In the genomic region with DNA sequence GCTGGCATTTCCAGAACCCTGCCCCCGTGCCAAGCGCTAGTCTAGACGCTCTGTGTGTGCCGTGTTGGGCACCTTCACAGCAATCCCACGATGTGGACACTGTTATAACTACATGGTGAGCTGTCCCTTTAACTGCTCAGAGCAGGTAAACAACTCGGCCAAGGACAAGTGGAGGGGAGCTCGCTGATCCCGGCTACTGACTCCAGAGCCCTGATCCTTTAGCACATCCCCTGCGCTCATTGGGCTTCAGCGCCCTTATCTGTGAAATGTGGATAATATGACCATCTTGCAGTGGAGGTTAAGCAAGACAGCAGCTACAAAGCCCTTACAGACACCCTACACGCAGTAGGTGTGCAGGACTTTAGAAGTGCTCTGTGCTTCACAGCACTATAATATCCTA, we compare ENCODE assay signal across 20 cellular contexts. TPM values are rescaled to one million over a fixed set of nuclear protein-coding genes. Genes with fewer than 3 reads are reported as not detected.
DNase-seq lines count a peak whose midpoint lies in the region; ATAC-seq and TF ChIP-seq lines count a peak whose summit lies in the region.
"Had no signal": no experiment of that assay in that cellular context is flagged by ENCODE, and none has a peak within 500 bp of the region (broad histone marks: within the 10 kb centered on the region; RNA-seq: fewer than 3 reads in every experiment).

No MANE protein-coding gene starts in this region.

- peak overlapping the region; percentile 83 for H3K27ac Mint-ChIP-seq in activated CD8-positive, alpha-beta T cell treated with anti-CD3 and anti-CD28 coated beads for 36 hours
- no peak overlapping the region for H3K27ac Mint-ChIP-seq in activated CD8-positive, alpha-beta T cell treated with anti-CD3 and anti-CD28 coated beads, Interleukin-2, amount 10 ng/mL, durations not matched to agents 7 days and 5 days
- peak overlapping the region; percentile 52 for H3K27ac Mint-ChIP-seq in CD8-positive, alpha-beta T cell
- peak overlapping the region; percentile 86 for H3K27ac Mint-ChIP-seq in activated naive CD8-positive, alpha-beta T cell treated with anti-CD3 and anti-CD28 coated beads, Interleukin-2, amount 50 U/mL, for 24 hours
- H3K27ac Mint-ChIP-seq in natural killer cell = peak overlapping the region; percentile 42 to 84

- H3K4me3 ChIP-seq in CD8-positive, alpha-beta T cell (ENCODE audit: low read depth, low read length) = no peak overlapping the region
- H3K4me3 ChIP-seq: A549 had no signal

- no peaks in the 10 kb centered on the region for H3K27me3 Mint-ChIP-seq in activated CD8-positive, alpha-beta T cell treated with anti-CD3 and anti-CD28 coated beads for 36 hours
- no peaks in the 10 kb centered on the region for H3K27me3 Mint-ChIP-seq in activated CD8-positive, alpha-beta T cell treated with anti-CD3 and anti-CD28 coated beads, Interleukin-2, amount 10 ng/mL, durations not matched to agents 7 days and 5 days (ENCODE audit: low read depth)
- H3K27me3 Mint-ChIP-seq in CD8-positive, alpha-beta T cell (ENCODE audit: low read depth) = no peaks in the 10 kb centered on the region
- H3K27me3 Mint-ChIP-seq in activated naive CD8-positive, alpha-beta T cell treated with anti-CD3 and anti-CD28 coated beads, Interleukin-2, amount 50 U/mL, for 24 hours = no peaks in the 10 kb centered on the region
- no peaks in the 10 kb centered on the region for H3K27me3 Mint-ChIP-seq in natural killer cell (ENCODE audit: low read depth in 2 of 2)

- TF ChIP-seq CTCF in activated CD8-positive, alpha-beta T cell treated with anti-CD3 and anti-CD28 coated beads for 36 hours (IDR thresholded peaks at IDR 0.05) = no peak
- no peak for TF ChIP-seq CTCF in CD8-positive, alpha-beta T cell (IDR thresholded peaks at IDR 0.05)
- no peak for TF ChIP-seq CTCF in natural killer cell (IDR thresholded peaks at IDR 0.05)

- no peaks in the 10 kb centered on the region for H3K9me3 ChIP-seq in CD8-positive, alpha-beta T cell (ENCODE audit: low read length)
- H3K9me3 ChIP-seq: A549 had no signal

- DNase-seq in activated CD8-positive, alpha-beta T cell treated with anti-CD3 and anti-CD28 coated beads for 36 hours = no peak
- no peak for DNase-seq in activated CD8-positive, alpha-beta T cell treated with anti-CD3 and anti-CD28 coated beads, Interleukin-2, amount 10 ng/mL, durations not matched to agents 7 days and 5 days
- DNase-seq in CD8-positive, alpha-beta T cell = no peak
- no peak for DNase-seq in activated naive CD8-positive, alpha-beta T cell treated with anti-CD3 and anti-CD28 coated beads, Interleukin-2, amount 50 U/mL, for 24 hours
- DNase-seq in natural killer cell (no peak), MV-4-11 (lab: John Stamatoyannopoulos, UW) (no peak)
- DNase-seq: Calu3, GF-D8, GOT3, KBM-7, NCI-H1092 treated with DMSO at 0.1 percent for 48 hours, NCI-H1694, NCI-H2107, NCI-H345, NCI-H526 treated with DMSO at 0.1 percent for 48 hours had no signal

- H3K27ac ChIP-seq in CD8-positive, alpha-beta T cell (ENCODE audit: low read depth, low read length) = no peak overlapping the region
- H3K27ac ChIP-seq: A549 had no signal

- POLR2A ChIA-PET in activated CD8-positive, alpha-beta T cell treated with anti-CD3 and anti-CD28 coated beads for 36 hours (lab: Charles Lee) = interaction anchor here (1.2 to 18.4 kb wide), 4 partner anchors 10 to 38 kb away, joined by 3 to 277 read pairs (median 6); a partner anchor contains a TSS
- POLR2A ChIA-PET in activated CD8-positive, alpha-beta T cell treated with anti-CD3 and anti-CD28 coated beads, Interleukin-2, amount 10 ng/mL, durations not matched to agents 7 days and 5 days (lab: Charles Lee) = interaction anchor here (1.3 to 1.6 kb wide), 2 partner anchors 26 to 40 kb away, joined by 4 to 5 read pairs; no protein-coding TSS in a partner anchor
- POLR2A ChIA-PET in CD8-positive, alpha-beta T cell (lab: Charles Lee) = interaction anchor here (0.5 to 3.8 kb wide), 6 partner anchors 14 to 330 kb away, joined by 3 to 19 read pairs (median 3); no protein-coding TSS in a partner anchor

- no peak for ATAC-seq in activated CD8-positive, alpha-beta T cell treated with anti-CD3 and anti-CD28 coated beads for 36 hours
- no peak for ATAC-seq in activated CD8-positive, alpha-beta T cell treated with anti-CD3 and anti-CD28 coated beads, Interleukin-2, amount 10 ng/mL, durations not matched to agents 7 days and 5 days
- no peak for ATAC-seq in CD8-positive, alpha-beta T cell
- no peak for ATAC-seq in activated naive CD8-positive, alpha-beta T cell treated with anti-CD3 and anti-CD28 coated beads, Interleukin-2, amount 50 U/mL, for 24 hours
- ATAC-seq in natural killer cell (no peak), HG03520 (IDR thresholded peaks at IDR 0.05; ENCODE audit: unreplicated experiment) (no peak)
- ATAC-seq: A549, Right ventricle myocardium inferior had no signal

- H3K4me1 ChIP-seq in CD8-positive, alpha-beta T cell (ENCODE audit: insufficient read depth, low read length) = peaks cover 32% of the 10 kb centered on the region

- H3K4me1 Mint-ChIP-seq in activated CD8-positive, alpha-beta T cell treated with anti-CD3 and anti-CD28 coated beads for 36 hours (ENCODE audit: low read depth) = peaks cover 57% of the 10 kb centered on the region
- H3K4me1 Mint-ChIP-seq in activated CD8-positive, alpha-beta T cell treated with anti-CD3 and anti-CD28 coated beads, Interleukin-2, amount 10 ng/mL, durations not matched to agents 7 days and 5 days (ENCODE audit: low read depth) = peaks cover 70% of the 10 kb centered on the region
- H3K4me1 Mint-ChIP-seq in CD8-positive, alpha-beta T cell (ENCODE audit: low read depth) = peaks cover 63% of the 10 kb centered on the region
- peaks cover 53% of the 10 kb centered on the region for H3K4me1 Mint-ChIP-seq in activated naive CD8-positive, alpha-beta T cell treated with anti-CD3 and anti-CD28 coated beads, Interleukin-2, amount 50 U/mL, for 24 hours
- H3K4me1 Mint-ChIP-seq in natural killer cell = peaks cover 44 to 63% of the 10 kb centered on the region in 2 donors

- no peaks in the 10 kb centered on the region for H3K27me3 ChIP-seq in CD8-positive, alpha-beta T cell (ENCODE audit: insufficient read depth, low read length)

- CTCF ChIA-PET in activated CD8-positive, alpha-beta T cell treated with anti-CD3 and anti-CD28 coated beads for 36 hours (lab: Charles Lee) = no interaction called here
- CTCF ChIA-PET in activated CD8-positive, alpha-beta T cell treated with anti-CD3 and anti-CD28 coated beads, Interleukin-2, amount 10 ng/mL, durations not matched to agents 7 days and 5 days (lab: Charles Lee) = interaction anchor here (1.1 to 1.8 kb wide), 2 partner anchors 8 to 39 kb away, joined by 3 read pairs; no protein-coding TSS in a partner anchor
- CTCF ChIA-PET in CD8-positive, alpha-beta T cell (lab: Charles Lee) = interaction anchor here (1.0 to 2.9 kb wide), 2 partner anchors 60 to 307 kb away, joined by 3 to 7 read pairs; no protein-coding TSS in a partner anchor

- peaks cover 90% of the 10 kb centered on the region for H3K36me3 ChIP-seq in CD8-positive, alpha-beta T cell (ENCODE audit: insufficient read depth, low read length)

- H3K36me3 Mint-ChIP-seq in activated CD8-positive, alpha-beta T cell treated with anti-CD3 and anti-CD28 coated beads for 36 hours (ENCODE audit: low read depth) = peaks cover 91% of the 10 kb centered on the region
- peaks cover 92% of the 10 kb centered on the region for H3K36me3 Mint-ChIP-seq in activated CD8-positive, alpha-beta T cell treated with anti-CD3 and anti-CD28 coated beads, Interleukin-2, amount 10 ng/mL, durations not matched to agents 7 days and 5 days (ENCODE audit: low read depth)
- peaks cover 96% of the 10 kb centered on the region for H3K36me3 Mint-ChIP-seq in CD8-positive, alpha-beta T cell
- H3K36me3 Mint-ChIP-seq in activated naive CD8-positive, alpha-beta T cell treated with anti-CD3 and anti-CD28 coated beads, Interleukin-2, amount 50 U/mL, for 24 hours (ENCODE audit: low read depth) = peaks cover 83% of the 10 kb centered on the region
- H3K36me3 Mint-ChIP-seq in natural killer cell = peaks cover 47% of the 10 kb centered on the region

- H3K4me3 Mint-ChIP-seq in activated CD8-positive, alpha-beta T cell treated with anti-CD3 and anti-CD28 coated beads for 36 hours = no peak overlapping the region
- H3K4me3 Mint-ChIP-seq in activated CD8-positive, alpha-beta T cell treated with anti-CD3 and anti-CD28 coated beads, Interleukin-2, amount 10 ng/mL, durations not matched to agents 7 days and 5 days = no peak overlapping the region
- H3K4me3 Mint-ChIP-seq in CD8-positive, alpha-beta T cell = no peak overlapping the region
- H3K4me3 Mint-ChIP-seq in activated naive CD8-positive, alpha-beta T cell treated with anti-CD3 and anti-CD28 coated beads, Interleukin-2, amount 50 U/mL, for 24 hours = no peak overlapping the region
- H3K4me3 Mint-ChIP-seq in natural killer cell = no peak overlapping the region
- H3K4me3 Mint-ChIP-seq: CD14-positive monocyte had no signal

- H3K9me3 Mint-ChIP-seq in activated CD8-positive, alpha-beta T cell treated with anti-CD3 and anti-CD28 coated beads for 36 hours = no peaks in the 10 kb centered on the region
- H3K9me3 Mint-ChIP-seq in activated CD8-positive, alpha-beta T cell treated with anti-CD3 and anti-CD28 coated beads, Interleukin-2, amount 10 ng/mL, durations not matched to agents 7 days and 5 days (ENCODE audit: insufficient read depth) = no peaks in the 10 kb centered on the region
- H3K9me3 Mint-ChIP-seq in CD8-positive, alpha-beta T cell = no peaks in the 10 kb centered on the region
- no peaks in the 10 kb centered on the region for H3K9me3 Mint-ChIP-seq in activated naive CD8-positive, alpha-beta T cell treated with anti-CD3 and anti-CD28 coated beads, Interleukin-2, amount 50 U/mL, for 24 hours
- no peaks in the 10 kb centered on the region for H3K9me3 Mint-ChIP-seq in natural killer cell
- H3K9me3 Mint-ChIP-seq: CD14-positive monocyte had no signal

- intact Hi-C loops in activated CD8-positive, alpha-beta T cell treated with anti-CD3 and anti-CD28 coated beads for 36 hours (cut with micrococcal nuclease) = no loop called here
- intact Hi-C loops in CD8-positive, alpha-beta T cell (cut with DNase I, micrococcal nuclease) = loop anchor here in 1 of 2 experiments (10.0 kb wide), 1 partner anchor 249 kb away; no protein-coding TSS in a partner anchor
- intact Hi-C loops in natural killer cell (cut with micrococcal nuclease) = no loop called here

RNA-seq across cellular contexts. Expression of a gene that starts 16.5 kb away (rescaled TPM):
- total RNA-seq in activated CD8-positive, alpha-beta T cell treated with anti-CD3 and anti-CD28 coated beads for 36 hours = not detected
- not detected for total RNA-seq in activated CD8-positive, alpha-beta T cell treated with anti-CD3 and anti-CD28 coated beads, Interleukin-2, amount 10 ng/mL, durations not matched to agents 7 days and 5 days
- not detected for total RNA-seq in CD8-positive, alpha-beta T cell
- not detected for total RNA-seq in natural killer cell
- total RNA-seq: Calu3, M059J, Right ventricle myocardium inferior had no signal

RNA-seq across cellular contexts. Expression of a gene that starts 23.2 kb away (rescaled TPM):
- not detected for total RNA-seq in activated CD8-positive, alpha-beta T cell treated with anti-CD3 and anti-CD28 coated beads for 36 hours
- not detected for total RNA-seq in activated CD8-positive, alpha-beta T cell treated with anti-CD3 and anti-CD28 coated beads, Interleukin-2, amount 10 ng/mL, durations not matched to agents 7 days and 5 days
- total RNA-seq in CD8-positive, alpha-beta T cell = not detected
- under 1 TPM in 1 of 3 donors, not detected in 2; 1.00 TPM for total RNA-seq in natural killer cell
- total RNA-seq: Calu3 had no signal

RNA-seq across cellular contexts. Expression of a gene that starts 41.6 kb away (rescaled TPM):
- total RNA-seq in activated CD8-positive, alpha-beta T cell treated with anti-CD3 and anti-CD28 coated beads for 36 hours = 100 to 1,000 TPM; 166 to 167 TPM
- 100 to 1,000 TPM; 413 to 430 TPM for total RNA-seq in activated CD8-positive, alpha-beta T cell treated with anti-CD3 and anti-CD28 coated beads, Interleukin-2, amount 10 ng/mL, durations not matched to agents 7 days and 5 days
- total RNA-seq in CD8-positive, alpha-beta T cell = 100 to 1,000 TPM; 249 to 269 TPM
- total RNA-seq in natural killer cell = 100 to 1,000 TPM; 577 to 743 (median 676) TPM
